Comparison of ENCODE assay signal across 23 cellular contexts in genomic region chr6:8857160-8857559, GRCh38.
"Had no signal": no experiment of that assay in that cellular context is flagged by ENCODE, and none has a peak within 500 bp of the region (broad histone marks: within the 10 kb centered on the region; RNA-seq: fewer than 3 reads in every experiment).

No MANE protein-coding gene starts in this region.

- ATAC-seq: activated T-cell treated with anti-CD3 and anti-CD28 coated beads, Interleukin-2, amount 50 U/mL, for 4 hours; activated T-helper 17 cell treated with anti-CD3 and anti-CD28 coated beads, Interleukin-2, amount 50 U/mL, for 72 hours; foreskin keratinocyte; SK-N-SH treated with all-trans-retinoic acid at 6 μM for 48 hours; T-helper 17 cell had no signal

- H3K9me3 ChIP-seq: breast epithelium, neutrophil, spleen, tibial nerve had no signal

- H3K4me3 ChIP-seq: breast epithelium, spleen, tibial nerve had no signal

- H3K36me3 ChIP-seq: breast epithelium, neutrophil, spleen, tibial nerve had no signal

- H3K27ac ChIP-seq: breast epithelium, foreskin keratinocyte, neutrophil, spleen, tibial nerve had no signal

- DNase-seq: activated CD4-positive, alpha-beta memory T cell treated with anti-CD3 and anti-CD28 coated beads, Interleukin-2, amount 10 ng/mL, durations not matched to agents 7 days and 5 days; activated CD4-positive, alpha-beta T cell treated with anti-CD3 and anti-CD28 coated beads, Interleukin-2, amount 10 ng/mL, durations not matched to agents 24 days and 14 days; activated CD4-positive, CD25-positive, alpha-beta regulatory T cell treated with anti-CD3 and anti-CD28 coated beads, Interleukin-2, amount 50 U/mL, for 72 hours; activated gamma-delta T cell treated with Interleukin-2 at 50 U/mL for 16 hours; activated naive CD4-positive, alpha-beta T cell treated with anti-CD3 and anti-CD28 coated beads, Interleukin-2, amount 50 U/mL, for 16 hours; activated T-cell treated with anti-CD3 and anti-CD28 coated beads, Interleukin-2, amount 50 U/mL, for 4 hours; amniotic stem cell; effector memory CD4-positive, alpha-beta T cell; foreskin keratinocyte; mammary epithelial cell; naive B cell; nephron progenitor cell; retina; spleen; stimulated activated CD4-positive, alpha-beta T cell treated with anti-CD3 and anti-CD28 coated beads, Interleukin-2, amount 100 ng/mL, for 48 hours; stimulated activated naive CD4-positive, alpha-beta T cell treated with Interleukin-2 at 50 U/mL for 16 hours; T-helper 17 cell; T1000 had no signal

- H3K4me1 ChIP-seq: breast epithelium, foreskin keratinocyte, spleen, tibial nerve had no signal

- H3K27me3 ChIP-seq: breast epithelium, foreskin keratinocyte, neutrophil, spleen, tibial nerve had no signal
